In the genomic region with DNA sequence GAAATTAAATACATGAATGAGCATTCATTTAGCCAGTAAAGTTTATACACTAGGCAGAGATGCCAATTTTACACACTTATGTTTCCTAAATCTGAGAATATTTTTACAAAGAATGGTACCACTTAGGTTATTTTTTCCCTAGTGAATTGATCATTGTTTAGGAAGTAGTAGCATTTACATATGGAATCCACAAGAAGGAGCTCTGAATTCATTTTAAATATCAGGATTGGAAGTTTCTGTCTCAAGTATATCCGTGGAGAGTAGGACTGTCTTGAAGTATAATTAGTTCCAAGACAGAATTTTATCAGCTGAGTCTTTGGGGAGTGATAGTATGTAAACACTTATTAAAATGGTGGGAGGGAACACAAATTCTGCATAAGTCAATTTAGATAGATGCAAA, we compare ENCODE assay signal across 1 cellular context.
TF ChIP-seq lines count a peak whose summit lies in the region.

No MANE protein-coding gene starts in this region.

TF ChIP-seq in GM23338, 12 proteins besides CTCF, POLR2A, EP300 and RAD21 (continued from another document):
- TF ChIP-seq, protein P1, sequence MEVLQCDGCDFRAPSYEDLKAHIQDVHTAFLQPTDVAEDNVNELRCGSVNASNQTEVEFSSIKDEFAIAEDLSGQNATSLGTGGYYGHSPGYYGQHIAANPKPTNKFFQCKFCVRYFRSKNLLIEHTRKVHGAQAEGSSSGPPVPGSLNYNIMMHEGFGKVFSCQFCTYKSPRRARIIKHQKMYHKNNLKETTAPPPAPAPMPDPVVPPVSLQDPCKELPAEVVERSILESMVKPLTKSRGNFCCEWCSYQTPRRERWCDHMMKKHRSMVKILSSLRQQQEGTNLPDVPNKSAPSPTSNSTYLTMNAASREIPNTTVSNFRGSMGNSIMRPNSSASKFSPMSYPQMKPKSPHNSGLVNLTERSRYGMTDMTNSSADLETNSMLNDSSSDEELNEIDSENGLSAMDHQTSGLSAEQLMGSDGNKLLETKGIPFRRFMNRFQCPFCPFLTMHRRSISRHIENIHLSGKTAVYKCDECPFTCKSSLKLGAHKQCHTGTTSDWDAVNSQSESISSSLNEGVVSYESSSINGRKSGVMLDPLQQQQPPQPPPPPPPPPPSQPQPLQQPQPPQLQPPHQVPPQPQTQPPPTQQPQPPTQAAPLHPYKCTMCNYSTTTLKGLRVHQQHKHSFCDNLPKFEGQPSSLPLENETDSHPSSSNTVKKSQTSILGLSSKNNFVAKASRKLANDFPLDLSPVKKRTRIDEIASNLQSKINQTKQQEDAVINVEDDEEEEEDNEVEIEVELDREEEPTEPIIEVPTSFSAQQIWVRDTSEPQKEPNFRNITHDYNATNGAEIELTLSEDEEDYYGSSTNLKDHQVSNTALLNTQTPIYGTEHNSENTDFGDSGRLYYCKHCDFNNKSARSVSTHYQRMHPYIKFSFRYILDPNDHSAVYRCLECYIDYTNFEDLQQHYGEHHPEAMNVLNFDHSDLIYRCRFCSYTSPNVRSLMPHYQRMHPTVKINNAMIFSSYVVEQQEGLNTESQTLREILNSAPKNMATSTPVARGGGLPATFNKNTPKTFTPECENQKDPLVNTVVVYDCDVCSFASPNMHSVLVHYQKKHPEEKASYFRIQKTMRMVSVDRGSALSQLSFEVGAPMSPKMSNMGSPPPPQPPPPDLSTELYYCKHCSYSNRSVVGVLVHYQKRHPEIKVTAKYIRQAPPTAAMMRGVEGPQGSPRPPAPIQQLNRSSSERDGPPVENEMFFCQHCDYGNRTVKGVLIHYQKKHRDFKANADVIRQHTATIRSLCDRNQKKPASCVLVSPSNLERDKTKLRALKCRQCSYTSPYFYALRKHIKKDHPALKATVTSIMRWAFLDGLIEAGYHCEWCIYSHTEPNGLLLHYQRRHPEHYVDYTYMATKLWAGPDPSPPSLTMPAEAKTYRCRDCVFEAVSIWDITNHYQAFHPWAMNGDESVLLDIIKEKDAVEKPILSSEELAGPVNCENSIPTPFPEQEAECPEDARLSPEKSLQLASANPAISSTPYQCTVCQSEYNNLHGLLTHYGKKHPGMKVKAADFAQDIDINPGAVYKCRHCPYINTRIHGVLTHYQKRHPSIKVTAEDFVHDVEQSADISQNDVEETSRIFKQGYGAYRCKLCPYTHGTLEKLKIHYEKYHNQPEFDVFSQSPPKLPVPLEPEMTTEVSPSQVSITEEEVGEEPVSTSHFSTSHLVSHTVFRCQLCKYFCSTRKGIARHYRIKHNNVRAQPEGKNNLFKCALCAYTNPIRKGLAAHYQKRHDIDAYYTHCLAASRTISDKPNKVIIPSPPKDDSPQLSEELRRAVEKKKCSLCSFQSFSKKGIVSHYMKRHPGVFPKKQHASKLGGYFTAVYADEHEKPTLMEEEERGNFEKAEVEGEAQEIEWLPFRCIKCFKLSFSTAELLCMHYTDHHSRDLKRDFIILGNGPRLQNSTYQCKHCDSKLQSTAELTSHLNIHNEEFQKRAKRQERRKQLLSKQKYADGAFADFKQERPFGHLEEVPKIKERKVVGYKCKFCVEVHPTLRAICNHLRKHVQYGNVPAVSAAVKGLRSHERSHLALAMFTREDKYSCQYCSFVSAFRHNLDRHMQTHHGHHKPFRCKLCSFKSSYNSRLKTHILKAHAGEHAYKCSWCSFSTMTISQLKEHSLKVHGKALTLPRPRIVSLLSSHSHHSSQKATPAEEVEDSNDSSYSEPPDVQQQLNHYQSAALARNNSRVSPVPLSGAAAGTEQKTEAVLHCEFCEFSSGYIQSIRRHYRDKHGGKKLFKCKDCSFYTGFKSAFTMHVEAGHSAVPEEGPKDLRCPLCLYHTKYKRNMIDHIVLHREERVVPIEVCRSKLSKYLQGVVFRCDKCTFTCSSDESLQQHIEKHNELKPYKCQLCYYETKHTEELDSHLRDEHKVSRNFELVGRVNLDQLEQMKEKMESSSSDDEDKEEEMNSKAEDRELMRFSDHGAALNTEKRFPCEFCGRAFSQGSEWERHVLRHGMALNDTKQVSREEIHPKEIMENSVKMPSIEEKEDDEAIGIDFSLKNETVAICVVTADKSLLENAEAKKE (CRISPR knock-in tag; IDR thresholded peaks at IDR 0.05): no peak
- TF ChIP-seq ZNF114 (CRISPR knock-in tag; IDR thresholded peaks at IDR 0.05) (no peak), POLR2AphosphoS5 (IDR thresholded peaks at IDR 0.05; ENCODE audit: low read depth) (no peak), EZH2phosphoT487 (IDR thresholded peaks at IDR 0.05; ENCODE audit: unreplicated experiment) (no peak), NANOG (IDR thresholded peaks at IDR 0.05; ENCODE audit: borderline replicate concordance) (no peak), JUNB (IDR thresholded peaks at IDR 0.05; ENCODE audit: unreplicated experiment) (no peak), STAT1 (IDR thresholded peaks at IDR 0.05; ENCODE audit: unreplicated experiment) (no peak), ETS1 (IDR thresholded peaks at IDR 0.05) (no peak), EZH2 (IDR thresholded peaks at IDR 0.05; ENCODE audit: low read depth, unreplicated experiment) (no peak)
- TF ChIP-seq, protein P2, sequence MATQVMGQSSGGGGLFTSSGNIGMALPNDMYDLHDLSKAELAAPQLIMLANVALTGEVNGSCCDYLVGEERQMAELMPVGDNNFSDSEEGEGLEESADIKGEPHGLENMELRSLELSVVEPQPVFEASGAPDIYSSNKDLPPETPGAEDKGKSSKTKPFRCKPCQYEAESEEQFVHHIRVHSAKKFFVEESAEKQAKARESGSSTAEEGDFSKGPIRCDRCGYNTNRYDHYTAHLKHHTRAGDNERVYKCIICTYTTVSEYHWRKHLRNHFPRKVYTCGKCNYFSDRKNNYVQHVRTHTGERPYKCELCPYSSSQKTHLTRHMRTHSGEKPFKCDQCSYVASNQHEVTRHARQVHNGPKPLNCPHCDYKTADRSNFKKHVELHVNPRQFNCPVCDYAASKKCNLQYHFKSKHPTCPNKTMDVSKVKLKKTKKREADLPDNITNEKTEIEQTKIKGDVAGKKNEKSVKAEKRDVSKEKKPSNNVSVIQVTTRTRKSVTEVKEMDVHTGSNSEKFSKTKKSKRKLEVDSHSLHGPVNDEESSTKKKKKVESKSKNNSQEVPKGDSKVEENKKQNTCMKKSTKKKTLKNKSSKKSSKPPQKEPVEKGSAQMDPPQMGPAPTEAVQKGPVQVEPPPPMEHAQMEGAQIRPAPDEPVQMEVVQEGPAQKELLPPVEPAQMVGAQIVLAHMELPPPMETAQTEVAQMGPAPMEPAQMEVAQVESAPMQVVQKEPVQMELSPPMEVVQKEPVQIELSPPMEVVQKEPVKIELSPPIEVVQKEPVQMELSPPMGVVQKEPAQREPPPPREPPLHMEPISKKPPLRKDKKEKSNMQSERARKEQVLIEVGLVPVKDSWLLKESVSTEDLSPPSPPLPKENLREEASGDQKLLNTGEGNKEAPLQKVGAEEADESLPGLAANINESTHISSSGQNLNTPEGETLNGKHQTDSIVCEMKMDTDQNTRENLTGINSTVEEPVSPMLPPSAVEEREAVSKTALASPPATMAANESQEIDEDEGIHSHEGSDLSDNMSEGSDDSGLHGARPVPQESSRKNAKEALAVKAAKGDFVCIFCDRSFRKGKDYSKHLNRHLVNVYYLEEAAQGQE (IDR thresholded peaks at IDR 0.05; ENCODE audit: unreplicated experiment): no peak
